Comparison of ENCODE assay signal across 8 cellular contexts in the genomic region with DNA sequence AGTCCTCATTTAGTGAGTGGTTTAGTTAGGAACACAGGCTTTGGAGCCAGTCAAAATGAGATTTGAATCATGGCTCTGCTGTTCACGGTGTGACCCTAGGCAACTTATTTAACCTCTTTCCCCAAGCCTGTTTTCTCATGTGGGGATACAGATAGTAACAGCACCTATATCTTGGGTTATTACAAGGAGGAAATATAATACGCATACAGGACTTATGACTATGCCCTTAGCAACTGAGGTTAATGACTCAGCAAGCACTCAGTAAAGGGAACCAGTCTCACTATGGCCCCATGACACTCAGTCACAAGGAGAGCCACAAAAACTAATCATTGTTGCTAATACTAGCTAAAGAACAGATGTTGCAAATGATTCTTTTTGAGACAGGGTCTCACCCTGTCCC. TPM values are rescaled to one million over a fixed set of nuclear protein-coding genes. Genes with fewer than 3 reads are reported as not detected.
DNase-seq lines count a peak whose midpoint lies in the region; ATAC-seq lines count a peak whose summit lies in the region.

No MANE protein-coding gene starts in this region.

- CTCF ChIA-PET in CD8-positive, alpha-beta memory T cell (lab: Charles Lee), result no interaction called here

- POLR2A ChIA-PET in CD8-positive, alpha-beta memory T cell (lab: Charles Lee), result no interaction called here

- peaks cover 53% of the 10 kb centered on the region for H3K4me1 Mint-ChIP-seq in stimulated activated naive CD8-positive, alpha-beta T cell treated with anti-CD3 and anti-CD28 coated beads, Interleukin-15, Interleukin-2, amounts not matched to agents 100 ng/mL and 50 ng/mL, for 24 hours (ENCODE audit: low read depth)
- peaks cover 0 to 8% (median 2%) of the 10 kb centered on the region in 3 donors for H3K4me1 Mint-ChIP-seq in CD8-positive, alpha-beta memory T cell

- ATAC-seq in GM19395 (IDR thresholded peaks at IDR 0.05; ENCODE audit: unreplicated experiment) (peak; percentile 67), HG03521 (IDR thresholded peaks at IDR 0.05; ENCODE audit: unreplicated experiment) (peak; percentile 71), HG03457 (IDR thresholded peaks at IDR 0.05; ENCODE audit: unreplicated experiment) (no peak)

- no peaks in the 10 kb centered on the region for H3K4me1 ChIP-seq in CD8-positive, alpha-beta memory T cell (ENCODE audit: insufficient read depth, low read length)

- H3K27ac Mint-ChIP-seq in stimulated activated naive CD8-positive, alpha-beta T cell treated with anti-CD3 and anti-CD28 coated beads, Interleukin-15, Interleukin-2, amounts not matched to agents 100 ng/mL and 50 ng/mL, for 24 hours, result peak overlapping the region; percentile 76
- H3K27ac Mint-ChIP-seq in CD8-positive, alpha-beta memory T cell, result no peak overlapping the region

- H3K27me3 ChIP-seq in CD8-positive, alpha-beta memory T cell (ENCODE audit: insufficient read depth, low read length, poor library complexity, severe bottlenecking), result no peaks in the 10 kb centered on the region

- H3K4me3 ChIP-seq in CD8-positive, alpha-beta memory T cell (ENCODE audit: low read length), result no peak overlapping the region

- no peak overlapping the region for H3K4me3 Mint-ChIP-seq in stimulated activated naive CD8-positive, alpha-beta T cell treated with anti-CD3 and anti-CD28 coated beads, Interleukin-15, Interleukin-2, amounts not matched to agents 100 ng/mL and 50 ng/mL, for 24 hours
- H3K4me3 Mint-ChIP-seq in CD8-positive, alpha-beta memory T cell, result no peak overlapping the region

- peaks cover 7% of the 10 kb centered on the region for H3K36me3 ChIP-seq in CD8-positive, alpha-beta memory T cell (ENCODE audit: insufficient read depth, low read length)

- no peaks in the 10 kb centered on the region for H3K27me3 Mint-ChIP-seq in stimulated activated naive CD8-positive, alpha-beta T cell treated with anti-CD3 and anti-CD28 coated beads, Interleukin-15, Interleukin-2, amounts not matched to agents 100 ng/mL and 50 ng/mL, for 24 hours
- H3K27me3 Mint-ChIP-seq in CD8-positive, alpha-beta memory T cell, result no peaks in the 10 kb centered on the region

- no peak overlapping the region for H3K27ac ChIP-seq in CD8-positive, alpha-beta memory T cell (ENCODE audit: low read depth, low read length)

- peaks cover 6% of the 10 kb centered on the region for H3K9me3 Mint-ChIP-seq in stimulated activated naive CD8-positive, alpha-beta T cell treated with anti-CD3 and anti-CD28 coated beads, Interleukin-15, Interleukin-2, amounts not matched to agents 100 ng/mL and 50 ng/mL, for 24 hours
- H3K9me3 Mint-ChIP-seq in CD8-positive, alpha-beta memory T cell, result no peaks in the 10 kb centered on the region

- peak; percentile 45 for DNase-seq in AG08396 (ENCODE audit: low spot score)
- peak; percentile 23 for DNase-seq in astrocyte of the hippocampus (ENCODE audit: low read depth, low spot score)
- no peak for DNase-seq in dedifferentiated amniotic fluid mesenchymal stem cell (ENCODE audit: extremely low spot score)
- DNase-seq in CD8-positive, alpha-beta memory T cell, result no peak

- H3K9me3 ChIP-seq in CD8-positive, alpha-beta memory T cell (ENCODE audit: low read length), result no peaks in the 10 kb centered on the region

- peaks cover 38% of the 10 kb centered on the region for H3K36me3 Mint-ChIP-seq in stimulated activated naive CD8-positive, alpha-beta T cell treated with anti-CD3 and anti-CD28 coated beads, Interleukin-15, Interleukin-2, amounts not matched to agents 100 ng/mL and 50 ng/mL, for 24 hours (ENCODE audit: low read depth)
- H3K36me3 Mint-ChIP-seq in CD8-positive, alpha-beta memory T cell, result peaks cover 0 to 34% (median 13%) of the 10 kb centered on the region in 3 donors

RNA-seq across cellular contexts. Expression of a gene that starts 45.9 kb away (rescaled TPM):
- total RNA-seq in CD8-positive, alpha-beta memory T cell, result 10 to 100 TPM; 12.1 to 13.0 TPM
- 28.7 TPM for polyA plus RNA-seq in CD8-positive, alpha-beta memory T cell

Comparison
In these comparisons a context has a peak if more than half of its experiments do, and no peak if none do; other contexts are left out.
1. DNase-seq: peak in AG08396 (single experiment) and astrocyte of the hippocampus (single experiment); none in dedifferentiated amniotic fluid mesenchymal stem cell (single experiment) and CD8-positive, alpha-beta memory T cell (0 of 5).